Comparison of ENCODE assay signal across 21 cellular contexts in the genomic region with DNA sequence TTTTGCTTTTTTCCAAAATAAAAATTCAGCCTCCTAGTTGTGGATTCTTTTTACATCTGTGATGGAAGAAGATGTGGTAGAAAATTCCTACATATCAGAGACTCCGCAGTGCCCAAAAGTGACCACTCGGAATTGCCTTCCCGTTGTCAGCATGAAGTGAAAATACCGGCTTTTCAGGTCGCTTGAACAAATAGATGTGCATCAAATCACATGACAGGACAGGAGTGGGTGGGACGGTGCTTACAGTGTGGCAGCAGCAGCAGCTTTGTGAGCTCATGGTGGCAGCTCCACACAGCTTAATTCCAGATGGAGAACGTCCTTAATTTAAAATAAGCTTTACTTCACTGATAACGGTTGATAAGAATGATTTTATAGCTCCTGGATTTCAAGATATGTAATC. TPM values are rescaled to one million over a fixed set of nuclear protein-coding genes. Genes with fewer than 3 reads are reported as not detected.
DNase-seq lines count a peak whose midpoint lies in the region; ATAC-seq, FAIRE-seq and TF ChIP-seq lines count a peak whose summit lies in the region.
"Had no signal": no experiment of that assay in that cellular context is flagged by ENCODE, and none has a peak within 500 bp of the region (broad histone marks: within the 10 kb centered on the region; RNA-seq: fewer than 3 reads in every experiment).

No MANE protein-coding gene starts in this region.

- no peak overlapping the region for H3K14ac ChIP-seq in H1 (ENCODE audit: insufficient read length)

- no peak for ATAC-seq in HG03439 (IDR thresholded peaks at IDR 0.05; ENCODE audit: unreplicated experiment)
- no peak for ATAC-seq in HG03175 (IDR thresholded peaks at IDR 0.05; ENCODE audit: unreplicated experiment)
- ATAC-seq: activated T-helper 17 cell treated with anti-CD3 and anti-CD28 coated beads, Interleukin-2, amount 50 U/mL, for 72 hours; CD8-positive, alpha-beta T cell had no signal

- no peak overlapping the region for H3K9ac ChIP-seq in H1 (replicated peaks in 1 of 4; ENCODE audit: extremely low read depth in 1 of 4, low read depth in 3 of 4, low read length in 3 of 4)
- H3K9ac ChIP-seq: parathyroid adenoma had no signal

- FAIRE-seq in H1 (lab: Jason Lieb, UNC) (peak; percentile 65), small intestine (lab: Jason Lieb, UNC) (no peak), RCC 7860 (lab: Jason Lieb, UNC) (no peak)
- FAIRE-seq: TTC549 had no signal

- TF ChIP-seq POLR2A in H1 (IDR thresholded peaks at IDR 0.05; ENCODE audit: control extremely low read depth in 1 of 2, low read depth in 2 of 2, low read length in 2 of 2): no peak

- H2BK12ac ChIP-seq in H1 (ENCODE audit: low read depth, low read length): no peak overlapping the region

- no peak overlapping the region for H4K5ac ChIP-seq in H1 (ENCODE audit: insufficient read length, low read depth, low read length)

- no peaks in the 10 kb centered on the region for H3K23me2 ChIP-seq in H1 (ENCODE audit: low read depth, low read length)

- peaks cover 14 to 86% (median 30%) of the 10 kb centered on the region in 4 experiments; a peak in 7 of 8 replicates for H3K36me3 ChIP-seq in H1 (ENCODE audit: control insufficient read depth in 2 of 4, insufficient read depth in 4 of 4, low read length in 3 of 4)
- no peaks in the 10 kb centered on the region for H3K36me3 ChIP-seq in small intestine (ENCODE audit: control insufficient read depth in 2 of 2, insufficient read depth in 2 of 2, low read length in 2 of 2)
- H3K36me3 ChIP-seq: esophagus squamous epithelium, sigmoid colon had no signal

- H3K18ac ChIP-seq in H1 (ENCODE audit: extremely low read depth, low read length): no peak overlapping the region

- DNase-seq in HPDE6-E6E7 (ENCODE audit: extremely low spot score) (peak; percentile 19), NCI-H2029 (lab: John Stamatoyannopoulos, UW) (peak; percentile 65), H1 (ENCODE audit: low read depth in 1 of 2, low spot score in 2 of 2) (no peak), small intestine (peak; percentile 3), RCC 7860 (ENCODE audit: low spot score) (no peak)
- DNase-seq: activated CD4-positive, alpha-beta T cell treated with anti-CD3 and anti-CD28 coated beads for 48 hours; CD8-positive, alpha-beta T cell; cerebellar nuclear complex; effector CD4-positive, alpha-beta T cell; esophagus squamous epithelium; IMR-90; MM.1S; NCI-H187 treated with DMSO at 0.1 percent for 48 hours; NCI-H345; sigmoid colon; SW 1271 had no signal

- H3K9me3 ChIP-seq in H1 (ENCODE audit: insufficient read depth in 2 of 2, low read depth in 1 of 2, low read length in 1 of 2) (no peaks in the 10 kb centered on the region), small intestine (ENCODE audit: control insufficient read depth, low read depth) (no peaks in the 10 kb centered on the region)
- H3K9me3 ChIP-seq: esophagus squamous epithelium, sigmoid colon had no signal

- H3K27ac ChIP-seq in H1 (ENCODE audit: low read depth, low read length) (no peak overlapping the region), small intestine (ENCODE audit: low read depth in 1 of 2, low read length in 1 of 2) (no peak overlapping the region)
- H3K27ac ChIP-seq: esophagus squamous epithelium, parathyroid adenoma, sigmoid colon had no signal

- H4K91ac ChIP-seq in H1 (replicated peaks; ENCODE audit: insufficient read length, low read length): no peak overlapping the region

- no peak overlapping the region for H3K56ac ChIP-seq in H1 (replicated peaks; ENCODE audit: insufficient read length, low read depth, low read length)

- CTCF ChIA-PET in H1 (lab: Charles Lee; ENCODE audit: partially characterized antibody): interaction anchor here (1.2 to 1.5 kb wide), 2 partner anchors 11 to 15 kb away, joined by 3 to 5 read pairs; no protein-coding TSS in a partner anchor

- H3K4me3 ChIP-seq in H1 (ENCODE audit: extremely low read depth in 1 of 4, insufficient read depth in 2 of 4, low read depth in 3 of 4, low read length in 4 of 4): no peak overlapping the region
- H3K4me3 ChIP-seq in small intestine (ENCODE audit: low read depth in 1 of 2, low read length in 2 of 2): no peak overlapping the region
- H3K4me3 ChIP-seq: esophagus squamous epithelium, sigmoid colon had no signal

- no peak overlapping the region for H4K8ac ChIP-seq in H1 (ENCODE audit: extremely low read depth, insufficient read depth, low read length)

- H3K79me2 ChIP-seq in H1 (ENCODE audit: control insufficient read depth in 1 of 2, insufficient read depth in 2 of 2, low read length in 2 of 2): peaks cover 0 to 31% of the 10 kb centered on the region in 2 experiments; a peak in 2 of 4 replicates
- H3K79me2 ChIP-seq: parathyroid adenoma had no signal

- H3K23ac ChIP-seq in H1 (ENCODE audit: insufficient read length): no peak overlapping the region

- WGBS in H1 (ENCODE audit: extremely low coverage in 1 of 2, insufficient coverage in 1 of 2, insufficient read length in 1 of 2, insufficient replicate concordance in 2 of 2, low coverage in 1 of 2, low lambda C conversion rate in 2 of 2, missing lambda C conversion rate in 1 of 2), 2 experiments: 93% methylated on average over 8 of the region's 8 CpGs; no CpG with 5 or more reads in 1 of the 2 experiments
- WGBS in small intestine, 3 donors: 17 to 58% (median 42%) methylated on average over 8 of the region's 8 CpGs

- no peak overlapping the region for H2BK15ac ChIP-seq in H1 (ENCODE audit: low read length)

- no peak for TF ChIP-seq RAD21 in H1 (IDR thresholded peaks at IDR 0.05 in 1 of 2, conservative IDR thresholded peaks at IDR 0.05 in 1 of 2; ENCODE audit: low read depth in 2 of 2, low read length in 2 of 2)

- H2BK20ac ChIP-seq in H1 (ENCODE audit: low read length): no peak overlapping the region

- H3K4ac ChIP-seq in H1 (replicated peaks; ENCODE audit: insufficient read length, low read depth, low read length): no peak overlapping the region

- H2BK5ac ChIP-seq in H1 (ENCODE audit: low read depth, low read length): no peak overlapping the region

- no peak for TF ChIP-seq CTCF in H1 (IDR thresholded peaks at IDR 0.05; ENCODE audit: control extremely low read depth in 1 of 3, insufficient read depth in 1 of 3, low read depth in 1 of 3, low read length in 3 of 3)

- H4K20me1 ChIP-seq in H1 (replicated peaks in 1 of 2; ENCODE audit: control insufficient read depth in 1 of 2, insufficient read depth in 2 of 2, low read length in 2 of 2): peaks cover 8 to 18% of the 10 kb centered on the region in 2 experiments

- H2BK120ac ChIP-seq in H1 (replicated peaks; ENCODE audit: low read depth, low read length): no peak overlapping the region

- TF ChIP-seq EP300 in H1 (IDR thresholded peaks at IDR 0.05; ENCODE audit: borderline replicate concordance in 1 of 2, low read depth in 2 of 2, low read length in 2 of 2): no peak

- peaks cover 8% of the 10 kb centered on the region for H3K79me1 ChIP-seq in H1 (ENCODE audit: low read depth, low read length)

- no peak overlapping the region for H2AK5ac ChIP-seq in H1 (ENCODE audit: low read depth, low read length)

- H3K4me1 ChIP-seq in H1 (replicated peaks in 1 of 4; ENCODE audit: control insufficient read depth in 3 of 4, insufficient read depth in 4 of 4, low read length in 3 of 4): no peaks in the 10 kb centered on the region
- no peaks in the 10 kb centered on the region for H3K4me1 ChIP-seq in small intestine (ENCODE audit: control insufficient read depth in 2 of 2, insufficient read depth in 1 of 2, low read depth in 1 of 2, low read length in 1 of 2)
- H3K4me1 ChIP-seq: esophagus squamous epithelium, parathyroid adenoma, sigmoid colon had no signal

- no peak overlapping the region for H2AFZ ChIP-seq in H1 (ENCODE audit: low read length)
- H2AFZ ChIP-seq: parathyroid adenoma had no signal

- H3K4me2 ChIP-seq in H1 (ENCODE audit: insufficient read depth in 1 of 2, low read depth in 2 of 2, low read length in 2 of 2): no peak overlapping the region

- POLR2A ChIA-PET in H1 (lab: Charles Lee; ENCODE audit: partially characterized antibody): interaction anchor here (1.5 kb wide), 1 partner anchor 13 kb away, joined by 5 read pairs; no protein-coding TSS in a partner anchor

- H3K27me3 ChIP-seq in H1 (replicated peaks in 1 of 4; ENCODE audit: control insufficient read depth in 3 of 4, extremely low read depth in 1 of 4, insufficient read depth in 3 of 4, low read length in 3 of 4): no peaks in the 10 kb centered on the region
- peaks cover 0 to 4% of the 10 kb centered on the region in 2 donors for H3K27me3 ChIP-seq in small intestine (ENCODE audit: control insufficient read depth in 2 of 2, insufficient read depth in 2 of 2, low read length in 2 of 2)

TF ChIP-seq in H1, 55 proteins besides CTCF, POLR2A, EP300 and RAD21:
- TF ChIP-seq BCL11A (IDR thresholded peaks at IDR 0.05; ENCODE audit: low read depth in 2 of 2, low read length in 2 of 2): no peak
- no peak for TF ChIP-seq NRF1 (IDR thresholded peaks at IDR 0.05; ENCODE audit: low read depth, low read length)
- no peak for TF ChIP-seq TCF12 (IDR thresholded peaks at IDR 0.05; ENCODE audit: low read depth, low read length)
- TF ChIP-seq CEBPB (IDR thresholded peaks at IDR 0.05; ENCODE audit: low read depth, low read length): no peak
- no peak for TF ChIP-seq RNF2 (IDR thresholded peaks at IDR 0.05; ENCODE audit: borderline replicate concordance, low read depth, low read length, missing control alignments, poor library complexity, severe bottlenecking)
- TF ChIP-seq TEAD4 (IDR thresholded peaks at IDR 0.05; ENCODE audit: low read depth, low read length): no peak
- no peak for TF ChIP-seq SP1 (IDR thresholded peaks at IDR 0.05; ENCODE audit: low read depth, low read length)
- TF ChIP-seq TBP (IDR thresholded peaks at IDR 0.05; ENCODE audit: low read depth, low read length): no peak
- TF ChIP-seq CHD1 (IDR thresholded peaks at IDR 0.05; ENCODE audit: low read depth, low read length): no peak
TF ChIP-seq in H1: peak in this region for 0.

RNA-seq across cellular contexts. Expression of gene SALL3, which starts 20.3 kb away (rescaled TPM):
- 46.4 and 54.5 TPM in 2 replicates for total RNA-seq in H1 (2021; fragmentation: NEBNext Ultra II Directional; extraction: Animal tissue kit (Norgen Biotek cat#: 25700))
- polyA plus RNA-seq in H1 (2011; rRNA removed) (10.5 and 24.5 TPM in 2 replicates), small intestine (under 1 TPM in 1 of 3 donors, not detected in 2; 0.01 TPM)
- polyA plus RNA-seq in H1 (2011; cell fraction: cytosol; rRNA removed): 13.8 TPM
- 44.0 TPM for polyA plus RNA-seq in H1 (2011; cell fraction: nucleus; rRNA removed)
- 21.6 to 25.4 TPM (median 23.5 TPM) in 4 replicates for polyA plus RNA-seq in H1 (2012, experiment 1 of 2)
- polyA plus RNA-seq in H1 (2012, experiment 2 of 2): 10.1 TPM
- polyA plus RNA-seq in H1 (2013, experiment 1 of 2): 19.9 TPM
- polyA plus RNA-seq in H1 (2013, experiment 2 of 2): 18.1 TPM
- 8.5 and 12.3 TPM in 2 replicates for polyA minus RNA-seq in H1 (2011; rRNA and poly(A)+ RNA removed)
- 41.6 TPM for polyA minus RNA-seq in H1 (2011; cell fraction: cytosol; rRNA and poly(A)+ RNA removed)
- 48.0 TPM for polyA minus RNA-seq in H1 (2011; cell fraction: nucleus; rRNA and poly(A)+ RNA removed)
- total RNA-seq: activated T-helper 17 cell treated with anti-CD3 and anti-CD28 coated beads, Interleukin-2, amount 50 U/mL, for 72 hours; CD8-positive, alpha-beta T cell; esophagus squamous epithelium; IMR-90; sigmoid colon had no signal
- polyA plus RNA-seq: IMR-90, sigmoid colon had no signal

Comparison
In these comparisons a context has a peak if more than half of its experiments do, and no peak if none do; other contexts are left out.
1. DNase-seq: peak in HPDE6-E6E7 (single experiment), NCI-H2029 (single experiment) and small intestine (single experiment); none in H1 (0 of 2) and RCC 7860 (single experiment).
2. RNA of gene SALL3, which starts 20.3 kb away (polyA plus RNA-seq): 10.1 to 44.0 TPM in H1; 0.01 TPM in small intestine; every median in the first group is over 10 times any median in the second.